In genomic region chr2:72886505-72887031, GRCh38 we compare ENCODE assay signal across 8 cellular contexts. TPM values are rescaled to one million over a fixed set of nuclear protein-coding genes. Genes with fewer than 3 reads are reported as not detected.
DNase-seq lines count a peak whose midpoint lies in the region; ATAC-seq and TF ChIP-seq lines count a peak whose summit lies in the region.

No MANE protein-coding gene starts in this region.

- H3K4me1 Mint-ChIP-seq in endothelial cell (ENCODE audit: unreplicated experiment), result peaks cover 19% of the 10 kb centered on the region

- H2BK120ac ChIP-seq in trophoblast cell (ENCODE audit: insufficient read depth, low read length, poor library complexity), result no peak overlapping the region

- H3K18ac ChIP-seq in trophoblast cell (ENCODE audit: low read length), result no peak overlapping the region

- H3K23ac ChIP-seq in trophoblast cell (ENCODE audit: low read length), result no peak overlapping the region

- H4K12ac ChIP-seq in trophoblast cell (ENCODE audit: low read depth, low read length), result no peak overlapping the region

- H3K9me3 ChIP-seq in trophoblast cell (ENCODE audit: insufficient read depth, low read depth, low read length), result no peaks in the 10 kb centered on the region

- peaks cover 5% of the 10 kb centered on the region for H3K79me1 ChIP-seq in trophoblast cell (ENCODE audit: low read length)

- H3K27ac Mint-ChIP-seq in endothelial cell (ENCODE audit: unreplicated experiment), result peak overlapping the region; percentile 30

- H3K4me1 ChIP-seq in trophoblast cell (ENCODE audit: control insufficient read depth in 1 of 2, insufficient read depth in 2 of 2, low read length in 2 of 2), result peaks cover 4 to 12% of the 10 kb centered on the region in 2 experiments

- no peak overlapping the region for H4K8ac ChIP-seq in trophoblast cell (ENCODE audit: low read depth, low read length)

- peak overlapping the region; percentile 65 for H2AFZ ChIP-seq in trophoblast cell (ENCODE audit: insufficient read depth, low read length, poor library complexity)

- no peak for TF ChIP-seq CTCF in endothelial cell (IDR thresholded peaks at IDR 0.05; ENCODE audit: unreplicated experiment)

- WGBS in trophoblast cell (ENCODE audit: extremely low coverage, insufficient coverage, insufficient read length), result no CpG with 5 or more reads among the region's 7 CpGs

- H3K27me3 ChIP-seq in trophoblast cell (ENCODE audit: insufficient read depth, low read length), result no peaks in the 10 kb centered on the region

- H3K36me3 ChIP-seq in trophoblast cell (ENCODE audit: control insufficient read depth in 1 of 2, insufficient read depth in 2 of 2, low read length in 2 of 2), result no peaks in the 10 kb centered on the region

- H3K4ac ChIP-seq in trophoblast cell (ENCODE audit: low read depth, low read length), result no peak overlapping the region

- H3K14ac ChIP-seq in trophoblast cell (ENCODE audit: low read length), result no peak overlapping the region

- H3K27ac ChIP-seq in trophoblast cell (ENCODE audit: low read depth, low read length), result no peak overlapping the region

- no peak overlapping the region for H4K91ac ChIP-seq in trophoblast cell (ENCODE audit: low read depth, low read length)

- H2BK12ac ChIP-seq in trophoblast cell (ENCODE audit: low read length), result no peak overlapping the region

- no peak overlapping the region for H2BK5ac ChIP-seq in trophoblast cell (ENCODE audit: low read depth, low read length, poor library complexity)

- H3K4me3 Mint-ChIP-seq in endothelial cell (ENCODE audit: unreplicated experiment), result peak overlapping the region; percentile 86

- no peak overlapping the region for H2AK5ac ChIP-seq in trophoblast cell (ENCODE audit: low read length)

- H3K27me3 Mint-ChIP-seq in endothelial cell (ENCODE audit: unreplicated experiment), result peaks cover 17% of the 10 kb centered on the region

- H3K4me3 ChIP-seq in trophoblast cell (ENCODE audit: low read depth, low read length), result peak overlapping the region; percentile 78

- H3K4me2 ChIP-seq in trophoblast cell (ENCODE audit: low read length), result peak overlapping the region; percentile 98

- no peak for ATAC-seq in GM18502 (IDR thresholded peaks at IDR 0.05; ENCODE audit: poor library complexity, unreplicated experiment)

- peaks cover 3% of the 10 kb centered on the region for H3K79me2 ChIP-seq in trophoblast cell (ENCODE audit: control insufficient read depth, insufficient read depth, low read length, poor library complexity)

- peaks cover 10% of the 10 kb centered on the region for H3K36me3 Mint-ChIP-seq in endothelial cell (ENCODE audit: low read depth, unreplicated experiment)

- peak; percentile 66 for DNase-seq in DMS53 (lab: John Stamatoyannopoulos, UW)
- DNase-seq in NCI-H345 treated with DMSO at 0.1 percent for 48 hours (lab: John Stamatoyannopoulos, UW; ENCODE audit: unreplicated experiment), result peak; percentile 21
- no peak for DNase-seq in endothelial cell (ENCODE audit: low spot score)
- peak; percentile 46 to 83 for DNase-seq in trophoblast cell
- DNase-seq in NCI-H446 treated with DMSO at 0.1 percent for 48 hours (lab: John Stamatoyannopoulos, UW), result no peak
- no peak for DNase-seq in stimulated activated CD4-positive, alpha-beta T cell treated with anti-CD3 and anti-CD28 coated beads, Interleukin-2, amount 100 ng/mL, for 48 hours
- DNase-seq in NCI-H2227 (lab: John Stamatoyannopoulos, UW; ENCODE audit: unreplicated experiment), result no peak

- no peaks in the 10 kb centered on the region for H3K9me3 Mint-ChIP-seq in endothelial cell (ENCODE audit: unreplicated experiment)

- no peak overlapping the region for H3K9ac ChIP-seq in trophoblast cell (ENCODE audit: low read length)

RNA-seq across cellular contexts. Expression of gene SPR, which starts 0.6 kb away (rescaled TPM):
- 12.2 TPM for total RNA-seq in endothelial cell (ENCODE audit: unreplicated experiment)
- 4.7 and 4.9 TPM in 2 replicates for polyA plus RNA-seq in trophoblast cell (2013)

RNA-seq across cellular contexts. Expression of gene EMX1, which starts 30.8 kb away (rescaled TPM):
- 3.7 TPM for total RNA-seq in endothelial cell (ENCODE audit: unreplicated experiment)
- 0.05 TPM in 1 of 2 replicates, not detected in the other for polyA plus RNA-seq in trophoblast cell (2013)

Comparison
In these comparisons a context has a peak if more than half of its experiments do, and no peak if none do; other contexts are left out.
1. DNase-seq: peak in DMS53 (single experiment), NCI-H345 treated with DMSO at 0.1 percent for 48 hours (single experiment) and trophoblast cell (2 of 2); none in endothelial cell (single experiment), NCI-H446 treated with DMSO at 0.1 percent for 48 hours (single experiment), stimulated activated CD4-positive, alpha-beta T cell treated with anti-CD3 and anti-CD28 coated beads, Interleukin-2, amount 100 ng/mL, for 48 hours (0 of 2) and NCI-H2227 (single experiment).